Comparison of ENCODE assay signal across 17 cellular contexts in the genomic region with DNA sequence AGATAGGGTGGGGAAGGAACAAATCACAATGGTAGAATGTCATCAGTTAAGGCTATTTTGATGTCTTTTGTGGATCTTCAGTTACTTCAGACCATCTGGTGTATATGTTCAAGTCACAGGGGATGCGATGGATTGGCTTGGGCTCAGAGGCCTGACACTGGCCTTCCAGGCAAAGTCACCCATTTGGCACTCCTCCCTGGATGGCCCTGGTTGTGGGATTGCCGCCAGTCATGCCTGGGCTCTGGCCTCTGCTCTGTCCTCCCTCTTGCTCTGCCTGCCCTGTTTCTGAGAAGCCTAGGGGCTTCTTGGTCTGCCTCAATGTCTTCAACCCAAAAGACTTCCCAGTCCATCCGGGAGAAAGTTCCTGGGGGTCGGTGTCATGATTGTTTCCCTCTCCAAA. TPM values are rescaled to one million over a fixed set of nuclear protein-coding genes. Genes with fewer than 3 reads are reported as not detected.
A peak's percentile ranks its signal among the peaks of the same experiment; 100 is the strongest.
DNase-seq lines count a peak whose midpoint lies in the region; ATAC-seq and TF ChIP-seq lines count a peak whose summit lies in the region.
"Had no signal": no experiment of that assay in that cellular context is flagged by ENCODE, and none has a peak within 500 bp of the region (broad histone marks: within the 10 kb centered on the region; RNA-seq: fewer than 3 reads in every experiment).

No MANE protein-coding gene starts in this region.

- H3K27ac Mint-ChIP-seq in activated CD8-positive, alpha-beta memory T cell treated with anti-CD3 and anti-CD28 coated beads, Interleukin-2, amount 10 ng/mL, durations not matched to agents 7 days and 5 days: no peak overlapping the region
- H3K27ac Mint-ChIP-seq: CD4-positive, alpha-beta T cell; GM23338 had no signal

- no peaks in the 10 kb centered on the region for H3K4me1 Mint-ChIP-seq in activated CD8-positive, alpha-beta memory T cell treated with anti-CD3 and anti-CD28 coated beads, Interleukin-2, amount 10 ng/mL, durations not matched to agents 7 days and 5 days
- H3K4me1 Mint-ChIP-seq: GM23338 had no signal

- no peak for ATAC-seq in activated CD8-positive, alpha-beta memory T cell treated with anti-CD3 and anti-CD28 coated beads, Interleukin-2, amount 10 ng/mL, durations not matched to agents 7 days and 5 days
- ATAC-seq in left ventricle myocardium superior (peak; percentile 72), left cardiac atrium (no peak), upper lobe of right lung (no peak), GM19397 (IDR thresholded peaks at IDR 0.05; ENCODE audit: unreplicated experiment) (no peak), HG02623 (IDR thresholded peaks at IDR 0.05; ENCODE audit: unreplicated experiment) (no peak)
- ATAC-seq: GM23338 had no signal

- no peaks in the 10 kb centered on the region for H3K9me3 ChIP-seq in upper lobe of right lung
- H3K9me3 ChIP-seq: Caco-2 had no signal

- no peaks in the 10 kb centered on the region for H3K4me1 ChIP-seq in upper lobe of right lung
- H3K4me1 ChIP-seq: A549, Caco-2 had no signal

- H3K27me3 Mint-ChIP-seq in activated CD8-positive, alpha-beta memory T cell treated with anti-CD3 and anti-CD28 coated beads, Interleukin-2, amount 10 ng/mL, durations not matched to agents 7 days and 5 days: no peaks in the 10 kb centered on the region
- H3K27me3 Mint-ChIP-seq: CD4-positive, alpha-beta T cell had no signal

- H3K4me3 ChIP-seq in upper lobe of right lung: no peak overlapping the region
- H3K4me3 ChIP-seq: A549, GM23338 had no signal

- H3K4me3 Mint-ChIP-seq in activated CD8-positive, alpha-beta memory T cell treated with anti-CD3 and anti-CD28 coated beads, Interleukin-2, amount 10 ng/mL, durations not matched to agents 7 days and 5 days: no peak overlapping the region
- H3K4me3 Mint-ChIP-seq: CD4-positive, alpha-beta T cell; GM23338 had no signal

- peaks cover 12% of the 10 kb centered on the region for H3K9me3 Mint-ChIP-seq in activated CD8-positive, alpha-beta memory T cell treated with anti-CD3 and anti-CD28 coated beads, Interleukin-2, amount 10 ng/mL, durations not matched to agents 7 days and 5 days (ENCODE audit: low read depth)

- H3K36me3 Mint-ChIP-seq in activated CD8-positive, alpha-beta memory T cell treated with anti-CD3 and anti-CD28 coated beads, Interleukin-2, amount 10 ng/mL, durations not matched to agents 7 days and 5 days: peaks cover 2% of the 10 kb centered on the region

- intact Hi-C loops in left ventricle myocardium superior (cut with micrococcal nuclease): no loop called here
- intact Hi-C loops in left cardiac atrium (cut with DNase I): no loop called here
- intact Hi-C loops in upper lobe of right lung (cut with DNase I): no loop called here

- peak; percentile 0 for DNase-seq in activated CD8-positive, alpha-beta memory T cell treated with anti-CD3 and anti-CD28 coated beads for 24 hours
- no peak for DNase-seq in activated CD8-positive, alpha-beta memory T cell treated with anti-CD3 and anti-CD28 coated beads, Interleukin-2, amount 10 ng/mL, durations not matched to agents 7 days and 5 days
- DNase-seq in left ventricle myocardium superior: peak; percentile 44
- no peak for DNase-seq in left cardiac atrium
- peak; percentile 35 for DNase-seq in upper lobe of right lung
- DNase-seq: AML-193; Caco-2; CD4-positive, alpha-beta T cell; GDM1; HCEC 1CT; IMR-90 had no signal

- no peak overlapping the region for H3K27ac ChIP-seq in upper lobe of right lung
- H3K27ac ChIP-seq: 22Rv1, A549, C4-2B had no signal

- H3K27me3 ChIP-seq in upper lobe of right lung: no peaks in the 10 kb centered on the region

- no peak for TF ChIP-seq CTCF in upper lobe of right lung (IDR thresholded peaks at IDR 0.05)

- CTCF ChIA-PET in activated CD8-positive, alpha-beta memory T cell treated with anti-CD3 and anti-CD28 coated beads, Interleukin-2, amount 10 ng/mL, durations not matched to agents 7 days and 5 days (lab: Charles Lee): no interaction called here

- H3K36me3 ChIP-seq in upper lobe of right lung: no peaks in the 10 kb centered on the region

RNA-seq across cellular contexts. Expression of a gene that starts 50.2 kb away (rescaled TPM):
- 10 to 100 TPM; 55.1 to 75.6 TPM for total RNA-seq in activated CD8-positive, alpha-beta memory T cell treated with anti-CD3 and anti-CD28 coated beads, Interleukin-2, amount 10 ng/mL, durations not matched to agents 7 days and 5 days
- total RNA-seq in left ventricle myocardium superior (29.1 TPM), left cardiac atrium (10 to 100 TPM; 28.0 to 48.6 TPM), upper lobe of right lung (41.2 TPM)

RNA-seq across cellular contexts. Expression of a gene that starts 50.6 kb away (rescaled TPM):
- total RNA-seq in activated CD8-positive, alpha-beta memory T cell treated with anti-CD3 and anti-CD28 coated beads, Interleukin-2, amount 10 ng/mL, durations not matched to agents 7 days and 5 days: 1 to 10 TPM; 1.6 to 2.3 TPM
- total RNA-seq in left ventricle myocardium superior (4.6 TPM), left cardiac atrium (1 to 10 TPM; 4.5 to 4.8 TPM), upper lobe of right lung (6.4 TPM)

Comparison
In these comparisons a context has a peak if more than half of its experiments do, and no peak if none do; other contexts are left out.
1. DNase-seq: peak in activated CD8-positive, alpha-beta memory T cell treated with anti-CD3 and anti-CD28 coated beads for 24 hours (single experiment), left ventricle myocardium superior (single experiment) and upper lobe of right lung (single experiment); none in activated CD8-positive, alpha-beta memory T cell treated with anti-CD3 and anti-CD28 coated beads, Interleukin-2, amount 10 ng/mL, durations not matched to agents 7 days and 5 days (single experiment) and left cardiac atrium (single experiment).